ENCODE assay signal across 3 cellular contexts in the genomic region with DNA sequence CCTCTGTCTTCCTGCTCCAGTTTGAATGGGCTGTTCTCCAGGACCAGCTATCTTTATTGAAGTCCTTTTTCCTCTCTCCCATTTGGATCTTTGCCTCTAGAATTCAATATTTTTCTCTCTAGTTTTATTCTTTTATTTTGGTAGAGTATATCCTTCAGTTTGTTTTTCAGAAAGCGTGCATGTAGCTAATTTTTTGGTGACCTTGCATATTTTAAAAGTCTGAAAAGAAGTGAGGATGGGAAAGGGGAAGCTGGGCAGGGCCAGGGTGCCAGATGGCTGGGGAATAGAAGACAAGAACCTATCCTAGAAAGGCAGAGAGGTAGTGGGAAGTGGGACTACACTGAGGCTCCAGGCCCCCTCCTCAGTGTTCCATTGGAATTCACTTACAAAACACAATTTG.
TF ChIP-seq lines count a peak whose summit lies in the region.

No MANE protein-coding gene starts in this region.

TF ChIP-seq in HepG2, 621 proteins besides CTCF, POLR2A, EP300 and RAD21:
- TF ChIP-seq ZNF780A (CRISPR knock-in tag; IDR thresholded peaks at IDR 0.05) (no peak), NFE2L2 (IDR thresholded peaks at IDR 0.05; ENCODE audit: low read length) (no peak), ZBTB25 (CRISPR knock-in tag; IDR thresholded peaks at IDR 0.05) (no peak), MAFF (IDR thresholded peaks at IDR 0.05; ENCODE audit: low read depth, low read length) (peak; percentile 75), ZMYM4 (CRISPR knock-in tag; IDR thresholded peaks at IDR 0.05) (no peak), FOXC1 (CRISPR knock-in tag; IDR thresholded peaks at IDR 0.05; ENCODE audit: borderline replicate concordance) (no peak), SRSF4 (IDR thresholded peaks at IDR 0.05; ENCODE audit: low read depth, low read length, poor library complexity, severe bottlenecking) (no peak), SAFB2 (CRISPR knock-in tag; IDR thresholded peaks at IDR 0.05; ENCODE audit: borderline replicate concordance, low read depth) (no peak), ZNF180 (CRISPR knock-in tag; IDR thresholded peaks at IDR 0.05; ENCODE audit: borderline replicate concordance, low read depth) (no peak), DPF2 (CRISPR knock-in tag; IDR thresholded peaks at IDR 0.05; ENCODE audit: borderline replicate concordance, low read depth) (no peak), MAFK (conservative IDR thresholded peaks at IDR 0.05 in 1 of 2, IDR thresholded peaks at IDR 0.05 in 1 of 2; ENCODE audit: low read length in 2 of 2) (peak; percentile 53 to 75; a peak in 3 of 4 replicates), ZNF746 (CRISPR knock-in tag; IDR thresholded peaks at IDR 0.05) (no peak)
- TF ChIP-seq, protein P1, sequence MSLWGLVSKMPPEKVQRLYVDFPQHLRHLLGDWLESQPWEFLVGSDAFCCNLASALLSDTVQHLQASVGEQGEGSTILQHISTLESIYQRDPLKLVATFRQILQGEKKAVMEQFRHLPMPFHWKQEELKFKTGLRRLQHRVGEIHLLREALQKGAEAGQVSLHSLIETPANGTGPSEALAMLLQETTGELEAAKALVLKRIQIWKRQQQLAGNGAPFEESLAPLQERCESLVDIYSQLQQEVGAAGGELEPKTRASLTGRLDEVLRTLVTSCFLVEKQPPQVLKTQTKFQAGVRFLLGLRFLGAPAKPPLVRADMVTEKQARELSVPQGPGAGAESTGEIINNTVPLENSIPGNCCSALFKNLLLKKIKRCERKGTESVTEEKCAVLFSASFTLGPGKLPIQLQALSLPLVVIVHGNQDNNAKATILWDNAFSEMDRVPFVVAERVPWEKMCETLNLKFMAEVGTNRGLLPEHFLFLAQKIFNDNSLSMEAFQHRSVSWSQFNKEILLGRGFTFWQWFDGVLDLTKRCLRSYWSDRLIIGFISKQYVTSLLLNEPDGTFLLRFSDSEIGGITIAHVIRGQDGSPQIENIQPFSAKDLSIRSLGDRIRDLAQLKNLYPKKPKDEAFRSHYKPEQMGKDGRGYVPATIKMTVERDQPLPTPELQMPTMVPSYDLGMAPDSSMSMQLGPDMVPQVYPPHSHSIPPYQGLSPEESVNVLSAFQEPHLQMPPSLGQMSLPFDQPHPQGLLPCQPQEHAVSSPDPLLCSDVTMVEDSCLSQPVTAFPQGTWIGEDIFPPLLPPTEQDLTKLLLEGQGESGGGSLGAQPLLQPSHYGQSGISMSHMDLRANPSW (CRISPR knock-in tag; IDR thresholded peaks at IDR 0.05; ENCODE audit: borderline replicate concordance): no peak
- TF ChIP-seq, protein P2, sequence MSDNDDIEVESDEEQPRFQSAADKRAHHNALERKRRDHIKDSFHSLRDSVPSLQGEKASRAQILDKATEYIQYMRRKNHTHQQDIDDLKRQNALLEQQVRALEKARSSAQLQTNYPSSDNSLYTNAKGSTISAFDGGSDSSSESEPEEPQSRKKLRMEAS (IDR thresholded peaks at IDR 0.05): no peak

TF ChIP-seq in IMR-90, 13 proteins besides CTCF, POLR2A, EP300 and RAD21:
- TF ChIP-seq CEBPB (IDR thresholded peaks at IDR 0.05; ENCODE audit: low read depth, low read length) (no peak), MAFK (IDR thresholded peaks at IDR 0.05; ENCODE audit: low read depth, low read length) (peak; percentile 63), SMC3 (IDR thresholded peaks at IDR 0.05; ENCODE audit: low read depth, low read length) (no peak), RCOR1 (IDR thresholded peaks at IDR 0.05; ENCODE audit: insufficient replicate concordance, low read length) (no peak), RFX5 (IDR thresholded peaks at IDR 0.05; ENCODE audit: low read depth, low read length) (no peak), MAZ (IDR thresholded peaks at IDR 0.05; ENCODE audit: borderline replicate concordance, low read depth, low read length) (no peak)
- TF ChIP-seq, protein P3, sequence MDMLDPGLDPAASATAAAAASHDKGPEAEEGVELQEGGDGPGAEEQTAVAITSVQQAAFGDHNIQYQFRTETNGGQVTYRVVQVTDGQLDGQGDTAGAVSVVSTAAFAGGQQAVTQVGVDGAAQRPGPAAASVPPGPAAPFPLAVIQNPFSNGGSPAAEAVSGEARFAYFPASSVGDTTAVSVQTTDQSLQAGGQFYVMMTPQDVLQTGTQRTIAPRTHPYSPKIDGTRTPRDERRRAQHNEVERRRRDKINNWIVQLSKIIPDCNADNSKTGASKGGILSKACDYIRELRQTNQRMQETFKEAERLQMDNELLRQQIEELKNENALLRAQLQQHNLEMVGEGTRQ (IDR thresholded peaks at IDR 0.05; ENCODE audit: low read depth, low read length): no peak

TF ChIP-seq in K562, 482 proteins besides CTCF, POLR2A, EP300 and RAD21:
- peak; percentile 52 for TF ChIP-seq C11orf30 (IDR thresholded peaks at IDR 0.05; ENCODE audit: low read depth)
- TF ChIP-seq ETV1 (tag; conservative IDR thresholded peaks at IDR 0.05; ENCODE audit: low read depth): no peak
- no peak for TF ChIP-seq ZC3H8 (IDR thresholded peaks at IDR 0.05)
- TF ChIP-seq ZNF175 (CRISPR knock-in tag; IDR thresholded peaks at IDR 0.05; ENCODE audit: low read depth): no peak
- peak; percentile 51 for TF ChIP-seq MAFF (IDR thresholded peaks at IDR 0.05; ENCODE audit: low read length)
- TF ChIP-seq CUX1 (CRISPR knock-in tag; IDR thresholded peaks at IDR 0.05): no peak
- 0 out of 2 replicates have a peak, but pooled peaks have one; percentile 15 for TF ChIP-seq MAFG (tag; conservative IDR thresholded peaks at IDR 0.05)
- TF ChIP-seq ZNF316 (IDR thresholded peaks at IDR 0.05): peak; percentile 77
- peak; percentile 11; the same call in 1 of the 2 replicates for TF ChIP-seq MAFK (IDR thresholded peaks at IDR 0.05; ENCODE audit: low read length)
- TF ChIP-seq ZBTB9 (CRISPR knock-in tag; IDR thresholded peaks at IDR 0.05): no peak
